ENCODE assay signal across 7 cellular contexts in genomic region chr6:16711551-16712249, GRCh38.
DNase-seq lines count a peak whose midpoint lies in the region; ATAC-seq and TF ChIP-seq lines count a peak whose summit lies in the region.

No MANE protein-coding gene starts in this region.

- H3K27me3 Mint-ChIP-seq in nephron progenitor cell (ENCODE audit: low read depth, poor library complexity): peaks cover 4% of the 10 kb centered on the region

- DNase-seq in NB4 (ENCODE audit: low read depth): peak; percentile 49
- peak; percentile 45 for DNase-seq in amniotic epithelial cell (ENCODE audit: low read depth)
- DNase-seq in nephron progenitor cell: no peak
- DNase-seq in NCI-H510A treated with DMSO at 0.1 percent for 48 hours (lab: John Stamatoyannopoulos, UW): no peak
- DNase-seq in hippocampal formation (lab: John Stamatoyannopoulos, UW): no peak

- H3K4me3 Mint-ChIP-seq in nephron progenitor cell: no peak overlapping the region

- no peak for TF ChIP-seq POLR2A in NB4 (IDR thresholded peaks at IDR 0.05; ENCODE audit: extremely low read depth, insufficient read length)

- H3K36me3 Mint-ChIP-seq in nephron progenitor cell (ENCODE audit: low read depth): no peaks in the 10 kb centered on the region

- H3K4me3 ChIP-seq in NB4 (ENCODE audit: low read depth, low read length) (peak overlapping the region; percentile 53), skin epidermis (peak overlapping the region in 2 of 7 experiments; percentile 7)

- H3K27ac ChIP-seq in skin epidermis: peak overlapping the region in 18 of 21 experiments; percentile 34 to 88 (median 79)

- no peaks in the 10 kb centered on the region for H3K9me3 Mint-ChIP-seq in nephron progenitor cell

- peak; percentile 15 for ATAC-seq in GM19395 (IDR thresholded peaks at IDR 0.05; ENCODE audit: unreplicated experiment)

- no peak overlapping the region for H3K27ac Mint-ChIP-seq in nephron progenitor cell

- H3K4me1 Mint-ChIP-seq in nephron progenitor cell: peaks cover 14% of the 10 kb centered on the region

- TF ChIP-seq CTCF in NB4 (IDR thresholded peaks at IDR 0.05; ENCODE audit: low read depth, low read length) (no peak), nephron progenitor cell (IDR thresholded peaks at IDR 0.05) (no peak)

Comparison
In these comparisons a context has a peak if more than half of its experiments do, and no peak if none do; other contexts are left out.
1. DNase-seq: peak in NB4 (single experiment) and amniotic epithelial cell (single experiment); none in nephron progenitor cell (single experiment), NCI-H510A treated with DMSO at 0.1 percent for 48 hours (single experiment) and hippocampal formation (0 of 2).